In genomic region chr16:50553731-50554360, GRCh38 we compare ENCODE assay signal across 23 cellular contexts. TPM values are rescaled to one million over a fixed set of nuclear protein-coding genes. Genes with fewer than 3 reads are reported as not detected.
A peak's percentile ranks its signal among the peaks of the same experiment; 100 is the strongest.
DNase-seq lines count a peak whose midpoint lies in the region; ATAC-seq, FAIRE-seq and TF ChIP-seq lines count a peak whose summit lies in the region.
"Had no signal": no experiment of that assay in that cellular context is flagged by ENCODE, and none has a peak within 500 bp of the region (broad histone marks: within the 10 kb centered on the region; RNA-seq: fewer than 3 reads in every experiment).

No MANE protein-coding gene starts in this region.

- no peak for TF ChIP-seq EP300 in esophagus muscularis mucosa (IDR thresholded peaks at IDR 0.05)

- intact Hi-C loops in esophagus muscularis mucosa (cut with DNase I) (loop anchor here (5.0 kb wide), 1 partner anchor 33 kb away; no protein-coding TSS in a partner anchor), posterior vena cava (cut with DNase I) (no loop called here), tibial artery (cut with DNase I; ENCODE audit: low total_unique reads) (no loop called here), pancreas (cut with DNase I) (no loop called here)

- WGBS in esophagus muscularis mucosa: 94% methylated on average over 7 of the region's 7 CpGs
- 91 to 92% methylated on average over 7 of the region's 7 CpGs for WGBS in pancreas, 2 donors

- POLR2A ChIA-PET in activated CD4-positive, alpha-beta memory T cell treated with anti-CD3 and anti-CD28 coated beads, Interleukin-2, amount 10 ng/mL, durations not matched to agents 7 days and 5 days (lab: Charles Lee): no interaction called here

- H3K4me1 ChIP-seq in esophagus muscularis mucosa (peaks cover 0 to 96% (median 87%) of the 10 kb centered on the region in 4 donors), tibial artery (peaks cover 0 to 88% (median 42%) of the 10 kb centered on the region in 4 donors), pancreas (no peaks in the 10 kb centered on the region)
- H3K4me1 ChIP-seq: BE2C, HAP-1 had no signal

- CTCF ChIA-PET in activated CD4-positive, alpha-beta memory T cell treated with anti-CD3 and anti-CD28 coated beads, Interleukin-2, amount 10 ng/mL, durations not matched to agents 7 days and 5 days (lab: Charles Lee): interaction anchor here (1.0 kb wide), 1 partner anchor 111 kb away, joined by 3 read pairs; no protein-coding TSS in a partner anchor

- DNase-seq in esophagus muscularis mucosa (ENCODE audit: extremely low spot score) (no peak), mesothelial cell of epicardium (ENCODE audit: low spot score in 2 of 2, unreplicated experiment in 2 of 2) (no peak), posterior vena cava (ENCODE audit: low spot score) (peak; percentile 65), tibial artery (no peak), pancreas (no peak), DMS53 treated with DMSO at 0.1 percent for 48 hours (lab: John Stamatoyannopoulos, UW; ENCODE audit: unreplicated experiment) (no peak)
- DNase-seq in activated CD4-positive, alpha-beta memory T cell treated with anti-CD3 and anti-CD28 coated beads, Interleukin-2, amount 10 ng/mL, durations not matched to agents 7 days and 5 days: no peak
- DNase-seq: ACHN; BE2C; C1 segment of cervical spinal cord; CD4-positive, CD25-positive, alpha-beta regulatory T cell; CD8-positive, alpha-beta memory T cell; COR-L47; DMS 273 treated with DMSO at 0.1 percent for 48 hours; DMS53; GM23248; IMR-90 had no signal

- H3K9me3 Mint-ChIP-seq in mesothelial cell of epicardium: peaks cover 8% of the 10 kb centered on the region
- H3K9me3 Mint-ChIP-seq in activated CD4-positive, alpha-beta memory T cell treated with anti-CD3 and anti-CD28 coated beads, Interleukin-2, amount 10 ng/mL, durations not matched to agents 7 days and 5 days: no peaks in the 10 kb centered on the region

- no peak for TF ChIP-seq CTCF in esophagus muscularis mucosa (IDR thresholded peaks at IDR 0.05)
- TF ChIP-seq CTCF in mesothelial cell of epicardium (IDR thresholded peaks at IDR 0.05; ENCODE audit: unreplicated experiment): no peak
- TF ChIP-seq CTCF in tibial artery (IDR thresholded peaks at IDR 0.05): no peak
- TF ChIP-seq CTCF in pancreas (IDR thresholded peaks at IDR 0.05): no peak

- H3K27ac ChIP-seq in esophagus muscularis mucosa (replicated peaks in 1 of 4): peak overlapping the region; percentile 17 to 90 (median 86)
- H3K27ac ChIP-seq in tibial artery: peak overlapping the region; percentile 76 to 89
- H3K27ac ChIP-seq in pancreas: no peak overlapping the region
- H3K27ac ChIP-seq: GM23248, HL-60 had no signal

- H3K4me3 ChIP-seq in esophagus muscularis mucosa: no peak overlapping the region
- H3K4me3 ChIP-seq in tibial artery: no peak overlapping the region
- no peak overlapping the region for H3K4me3 ChIP-seq in pancreas
- H3K4me3 ChIP-seq: GM23248, HAP-1, K562 had no signal

- ATAC-seq in pancreas (no peak), HG02571 (IDR thresholded peaks at IDR 0.05; ENCODE audit: unreplicated experiment) (no peak)
- ATAC-seq: K562 had no signal

- H3K27me3 ChIP-seq in esophagus muscularis mucosa (peaks cover 0 to 5% (median 0%) of the 10 kb centered on the region in 4 donors), tibial artery (no peaks in the 10 kb centered on the region), pancreas (no peaks in the 10 kb centered on the region)

- no peak overlapping the region for H3K4me3 Mint-ChIP-seq in mesothelial cell of epicardium
- no peak overlapping the region for H3K4me3 Mint-ChIP-seq in activated CD4-positive, alpha-beta memory T cell treated with anti-CD3 and anti-CD28 coated beads, Interleukin-2, amount 10 ng/mL, durations not matched to agents 7 days and 5 days

- no peak for TF ChIP-seq POLR2A in esophagus muscularis mucosa (IDR thresholded peaks at IDR 0.05; ENCODE audit: low read depth)

- FAIRE-seq in pancreas (lab: Jason Lieb, UNC): no peak
- FAIRE-seq: A204.1, G401.6, K562 had no signal

- H3K36me3 Mint-ChIP-seq in mesothelial cell of epicardium: peaks cover 41% of the 10 kb centered on the region
- H3K36me3 Mint-ChIP-seq in activated CD4-positive, alpha-beta memory T cell treated with anti-CD3 and anti-CD28 coated beads, Interleukin-2, amount 10 ng/mL, durations not matched to agents 7 days and 5 days (ENCODE audit: low read depth): no peaks in the 10 kb centered on the region

- peak overlapping the region; percentile 22 for H3K27ac Mint-ChIP-seq in mesothelial cell of epicardium
- no peak overlapping the region for H3K27ac Mint-ChIP-seq in activated CD4-positive, alpha-beta memory T cell treated with anti-CD3 and anti-CD28 coated beads, Interleukin-2, amount 10 ng/mL, durations not matched to agents 7 days and 5 days

- H3K27me3 Mint-ChIP-seq in mesothelial cell of epicardium (ENCODE audit: low read depth): no peaks in the 10 kb centered on the region
- peaks cover 20% of the 10 kb centered on the region for H3K27me3 Mint-ChIP-seq in activated CD4-positive, alpha-beta memory T cell treated with anti-CD3 and anti-CD28 coated beads, Interleukin-2, amount 10 ng/mL, durations not matched to agents 7 days and 5 days
- H3K27me3 Mint-ChIP-seq: CD8-positive, alpha-beta memory T cell had no signal

- no peaks in the 10 kb centered on the region for H3K9me3 ChIP-seq in esophagus muscularis mucosa
- H3K9me3 ChIP-seq in tibial artery: no peaks in the 10 kb centered on the region
- H3K9me3 ChIP-seq in pancreas: no peaks in the 10 kb centered on the region
- H3K9me3 ChIP-seq: BE2C had no signal

- peaks cover 0 to 4% (median 0%) of the 10 kb centered on the region in 4 donors for H3K36me3 ChIP-seq in esophagus muscularis mucosa
- peaks cover 0 to 12% (median 0%) of the 10 kb centered on the region in 3 donors for H3K36me3 ChIP-seq in tibial artery
- no peaks in the 10 kb centered on the region for H3K36me3 ChIP-seq in pancreas
- H3K36me3 ChIP-seq: BE2C, HAP-1 had no signal

- H3K4me1 Mint-ChIP-seq in mesothelial cell of epicardium: peaks cover 24% of the 10 kb centered on the region
- peaks cover 1% of the 10 kb centered on the region for H3K4me1 Mint-ChIP-seq in activated CD4-positive, alpha-beta memory T cell treated with anti-CD3 and anti-CD28 coated beads, Interleukin-2, amount 10 ng/mL, durations not matched to agents 7 days and 5 days

RNA-seq across cellular contexts. Expression of gene NKD1, which starts 5.7 kb away (rescaled TPM):
- total RNA-seq in esophagus muscularis mucosa (10 to 100 TPM; 37.1 to 87.8 (median 54.1) TPM), mesothelial cell of epicardium (60.1 to 63.0 TPM (median 61.5 TPM) in 3 replicates), posterior vena cava (10 to 100 TPM; 25.7 to 67.6 TPM), pancreas (1 to 10 TPM; 3.0 to 5.8 (median 5.1) TPM)
- polyA plus RNA-seq in pancreas: 1 to 10 TPM in 1 of 2 donors, under 1 TPM in 1; 0.45 to 1.1 TPM
- 1 to 10 TPM in 1 of 2 experiments, under 1 TPM in 1; 0.95 to 1.9 TPM for total RNA-seq in activated CD4-positive, alpha-beta memory T cell treated with anti-CD3 and anti-CD28 coated beads, Interleukin-2, amount 10 ng/mL, durations not matched to agents 7 days and 5 days
- total RNA-seq: GM23248, IMR-90 had no signal
- polyA plus RNA-seq: GM23248, IMR-90 had no signal

Comparison
In these comparisons a context has a peak if more than half of its experiments do, and no peak if none do; other contexts are left out.
1. H3K27ac ChIP-seq: peak in esophagus muscularis mucosa (4 of 4) and tibial artery (2 of 2); none in pancreas (0 of 4).